ENCODE assay signal across 18 cellular contexts in genomic region chr9:89453452-89453851, GRCh38. TPM values are rescaled to one million over a fixed set of nuclear protein-coding genes. Genes with fewer than 3 reads are reported as not detected.
DNase-seq lines count a peak whose midpoint lies in the region; ATAC-seq and TF ChIP-seq lines count a peak whose summit lies in the region.
"Had no signal": no experiment of that assay in that cellular context is flagged by ENCODE, and none has a peak within 500 bp of the region (broad histone marks: within the 10 kb centered on the region; RNA-seq: fewer than 3 reads in every experiment).

No MANE protein-coding gene starts in this region.

- H3K9me3 ChIP-seq in tibial nerve: no peaks in the 10 kb centered on the region
- H3K9me3 ChIP-seq in hepatocyte (ENCODE audit: low read depth): no peaks in the 10 kb centered on the region
- H3K9me3 ChIP-seq: adrenal gland, thoracic aorta had no signal

- peak in 1 of 2 donors; percentile 14 for TF ChIP-seq POLR2A in tibial nerve (IDR thresholded peaks at IDR 0.05)

- no peaks in the 10 kb centered on the region for H3K27me3 Mint-ChIP-seq in stimulated activated naive CD8-positive, alpha-beta T cell treated with anti-CD3 and anti-CD28 coated beads, Interleukin-15, Interleukin-2, amounts not matched to agents 100 ng/mL and 50 ng/mL, for 24 hours

- peak overlapping the region; percentile 80 for H3K27ac Mint-ChIP-seq in stimulated activated naive CD8-positive, alpha-beta T cell treated with anti-CD3 and anti-CD28 coated beads, Interleukin-15, Interleukin-2, amounts not matched to agents 100 ng/mL and 50 ng/mL, for 24 hours
- H3K27ac Mint-ChIP-seq: nephron progenitor cell had no signal

- no peak overlapping the region for H3K4me3 Mint-ChIP-seq in stimulated activated naive CD8-positive, alpha-beta T cell treated with anti-CD3 and anti-CD28 coated beads, Interleukin-15, Interleukin-2, amounts not matched to agents 100 ng/mL and 50 ng/mL, for 24 hours
- H3K4me3 Mint-ChIP-seq: nephron progenitor cell had no signal

- H3K9me3 Mint-ChIP-seq in stimulated activated naive CD8-positive, alpha-beta T cell treated with anti-CD3 and anti-CD28 coated beads, Interleukin-15, Interleukin-2, amounts not matched to agents 100 ng/mL and 50 ng/mL, for 24 hours: no peaks in the 10 kb centered on the region
- H3K9me3 Mint-ChIP-seq: nephron progenitor cell had no signal

- 69 to 86% methylated on average over 10 of the region's 11 CpGs for WGBS in tibial nerve, 2 donors
- 94% methylated on average over 10 of the region's 11 CpGs for WGBS in hepatocyte (ENCODE audit: low lambda C conversion rate, missing lambda C conversion rate)

- no peak overlapping the region for H3K4me3 ChIP-seq in tibial nerve
- H3K4me3 ChIP-seq in hepatocyte: no peak overlapping the region
- H3K4me3 ChIP-seq: adrenal gland, SK-N-MC, thoracic aorta had no signal

- no peak overlapping the region for H2AFZ ChIP-seq in hepatocyte

- H3K79me2 ChIP-seq in hepatocyte: no peaks in the 10 kb centered on the region

- no peak for TF ChIP-seq CTCF in tibial nerve (IDR thresholded peaks at IDR 0.05)
- TF ChIP-seq CTCF in hepatocyte (IDR thresholded peaks at IDR 0.05; ENCODE audit: poor library complexity): no peak

- no peaks in the 10 kb centered on the region for H3K9me2 ChIP-seq in hepatocyte (replicated peaks; ENCODE audit: insufficient read depth)

- H3K27me3 ChIP-seq in tibial nerve: no peaks in the 10 kb centered on the region
- no peaks in the 10 kb centered on the region for H3K27me3 ChIP-seq in hepatocyte
- H3K27me3 ChIP-seq: adrenal gland had no signal

- H3K27ac ChIP-seq in angular gyrus (ENCODE audit: low read depth, low read length): peak overlapping the region; percentile 98
- H3K27ac ChIP-seq in tibial nerve: peak overlapping the region in 3 of 4 donors; percentile 18 to 48 (median 28)
- H3K27ac ChIP-seq in hepatocyte: no peak overlapping the region
- H3K27ac ChIP-seq: adrenal gland, SK-N-MC, thoracic aorta had no signal

- H3K4me1 ChIP-seq in tibial nerve (peaks cover 0 to 18% (median 4%) of the 10 kb centered on the region in 4 donors), hepatocyte (ENCODE audit: insufficient read depth) (no peaks in the 10 kb centered on the region)
- H3K4me1 ChIP-seq: adrenal gland had no signal

- peaks cover 93% of the 10 kb centered on the region for H3K4me1 Mint-ChIP-seq in stimulated activated naive CD8-positive, alpha-beta T cell treated with anti-CD3 and anti-CD28 coated beads, Interleukin-15, Interleukin-2, amounts not matched to agents 100 ng/mL and 50 ng/mL, for 24 hours (ENCODE audit: low read depth)

- peak in 1 of 2 donors; percentile 31 for TF ChIP-seq EP300 in tibial nerve (IDR thresholded peaks at IDR 0.05)

- H3K36me3 Mint-ChIP-seq in stimulated activated naive CD8-positive, alpha-beta T cell treated with anti-CD3 and anti-CD28 coated beads, Interleukin-15, Interleukin-2, amounts not matched to agents 100 ng/mL and 50 ng/mL, for 24 hours (ENCODE audit: low read depth): peaks cover 61% of the 10 kb centered on the region

- no peak overlapping the region for H3K4me2 ChIP-seq in hepatocyte

- no peak for ATAC-seq in stimulated activated naive CD8-positive, alpha-beta T cell treated with anti-CD3 and anti-CD28 coated beads, Interleukin-15, Interleukin-2, amounts not matched to agents 100 U/mL and 50 U/mL, for 24 hours
- ATAC-seq: Panc1, right cardiac atrium had no signal

- no peak for DNase-seq in stimulated activated naive CD8-positive, alpha-beta T cell treated with anti-CD3 and anti-CD28 coated beads, Interleukin-15, Interleukin-2, amounts not matched to agents 100 U/mL and 50 U/mL, for 24 hours
- DNase-seq in medulla oblongata (ENCODE audit: extremely low spot score): peak; percentile 90
- no peak for DNase-seq in tibial nerve (ENCODE audit: low spot score in 2 of 2)
- no peak for DNase-seq in hepatocyte (ENCODE audit: low spot score)
- no peak for DNase-seq in NCI-H2081 treated with DMSO at 0.1 percent for 48 hours (lab: John Stamatoyannopoulos, UW)
- DNase-seq in islet precursor cell: no peak
- DNase-seq: adrenal gland, cerebellar nuclear complex, foreskin fibroblast, GDM1, MV-4-11, nephron progenitor cell had no signal

- H3K36me3 ChIP-seq in tibial nerve (peaks cover 0 to 14% (median 0%) of the 10 kb centered on the region in 3 donors), hepatocyte (replicated peaks; ENCODE audit: insufficient read depth, low read depth) (no peaks in the 10 kb centered on the region)
- H3K36me3 ChIP-seq: thoracic aorta had no signal

- no peaks in the 10 kb centered on the region for H4K20me1 ChIP-seq in hepatocyte (ENCODE audit: insufficient read depth, poor library complexity, severe bottlenecking)

RNA-seq across cellular contexts. Expression of gene SEMA4D, which starts 44.5 kb away (rescaled TPM):
- total RNA-seq in tibial nerve (10 to 100 TPM; 13.4 to 27.3 (median 24.8) TPM), hepatocyte (9.4 and 10.0 TPM in 2 replicates)
- 10.1 and 10.4 TPM in 2 replicates for polyA plus RNA-seq in hepatocyte
